ENCODE assay signal across 9 cellular contexts in the genomic region with DNA sequence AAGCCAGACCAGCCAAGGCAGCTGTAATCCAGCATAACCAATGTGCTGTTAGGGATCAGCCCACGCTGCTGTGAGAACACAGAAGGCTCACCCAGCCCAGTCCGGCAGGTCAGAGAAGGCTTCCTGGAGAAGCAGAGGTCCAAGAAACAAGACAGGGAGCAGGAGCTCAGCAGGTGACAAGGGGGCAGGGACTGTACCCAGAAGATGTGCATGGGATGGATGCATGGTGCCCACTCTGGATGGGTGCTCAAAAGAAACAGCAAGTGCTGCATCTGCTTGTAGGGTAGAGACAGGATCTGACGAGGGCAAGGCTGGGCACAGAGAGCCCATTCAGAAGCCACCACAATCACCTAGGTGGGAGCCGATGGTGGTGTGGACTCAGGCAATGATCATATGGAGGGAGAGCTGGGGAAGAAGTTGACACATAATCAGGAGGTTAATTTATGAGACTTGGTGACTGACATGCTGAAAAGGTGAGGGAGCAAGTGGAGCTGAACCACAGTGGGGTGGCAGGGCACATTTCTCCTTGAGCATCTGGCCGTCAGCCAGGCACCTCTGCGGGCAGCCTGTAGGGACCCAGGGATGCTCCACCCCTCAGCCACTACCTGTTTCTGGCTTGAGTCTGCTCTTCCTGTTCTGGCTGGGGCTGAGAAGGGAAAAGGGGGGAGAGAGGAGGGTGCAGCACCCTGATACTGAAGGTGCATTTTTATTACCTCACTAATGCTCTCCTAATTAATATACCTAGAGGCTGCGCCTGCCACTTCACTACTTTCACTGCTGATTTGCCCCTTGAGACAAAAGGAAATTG.
DNase-seq lines count a peak whose midpoint lies in the region; TF ChIP-seq lines count a peak whose summit lies in the region.
"Had no signal": no experiment of that assay in that cellular context is flagged by ENCODE, and none has a peak within 500 bp of the region (broad histone marks: within the 10 kb centered on the region; RNA-seq: fewer than 3 reads in every experiment).

No MANE protein-coding gene starts in this region.

- POLR2A ChIA-PET in MCF 10A (lab: Yijun Ruan, JAX), result no interaction called here

- WGBS in trophoblast cell (ENCODE audit: extremely low coverage, insufficient coverage, insufficient read length), result no CpG with 5 or more reads among the region's 7 CpGs

- no peak overlapping the region for H3K4me2 ChIP-seq in trophoblast cell (ENCODE audit: low read length)

- H3K4me3 Mint-ChIP-seq in MCF 10A (ENCODE audit: unreplicated experiment), result no peak overlapping the region
- H3K4me3 Mint-ChIP-seq: immature natural killer cell had no signal

- H2AK5ac ChIP-seq in trophoblast cell (ENCODE audit: low read length), result no peak overlapping the region

- TF ChIP-seq CTCF in MCF 10A (IDR thresholded peaks at IDR 0.05; ENCODE audit: unreplicated experiment) (no peak), breast epithelium (IDR thresholded peaks at IDR 0.05) (no peak), right atrium auricular region (IDR thresholded peaks at IDR 0.05) (no peak)

- no peaks in the 10 kb centered on the region for H3K79me2 ChIP-seq in trophoblast cell (ENCODE audit: control insufficient read depth, insufficient read depth, low read length, poor library complexity)

- CTCF ChIA-PET in MCF 10A (lab: Yijun Ruan, JAX), result interaction anchor here (0.6 kb wide), 1 partner anchor 1132 kb away, joined by 3 read pairs; no protein-coding TSS in a partner anchor

- peaks cover 10% of the 10 kb centered on the region for H3K4me1 Mint-ChIP-seq in MCF 10A (ENCODE audit: insufficient read depth, unreplicated experiment)

- H3K79me1 ChIP-seq in trophoblast cell (ENCODE audit: low read length), result no peaks in the 10 kb centered on the region

- H3K18ac ChIP-seq in trophoblast cell (ENCODE audit: low read length), result no peak overlapping the region

- no peak overlapping the region for H3K14ac ChIP-seq in trophoblast cell (ENCODE audit: low read length)

- no peak overlapping the region for H3K27ac ChIP-seq in breast epithelium
- H3K27ac ChIP-seq in caudate nucleus (ENCODE audit: low read depth, low read length), result peak overlapping the region; percentile 30
- H3K27ac ChIP-seq in trophoblast cell (ENCODE audit: low read depth, low read length), result no peak overlapping the region
- no peak overlapping the region for H3K27ac ChIP-seq in right atrium auricular region

- no peaks in the 10 kb centered on the region for H3K36me3 ChIP-seq in breast epithelium
- H3K36me3 ChIP-seq in trophoblast cell (ENCODE audit: control insufficient read depth in 1 of 2, insufficient read depth in 2 of 2, low read length in 2 of 2), result no peaks in the 10 kb centered on the region
- H3K36me3 ChIP-seq in right atrium auricular region, result no peaks in the 10 kb centered on the region

- DNase-seq in MCF 10A (ENCODE audit: unreplicated experiment) (peak; percentile 24), breast epithelium (ENCODE audit: low spot score in 2 of 2) (no peak), NCI-H2196 treated with DMSO at 0.1 percent for 48 hours (lab: John Stamatoyannopoulos, UW; ENCODE audit: unreplicated experiment) (peak; percentile 74), caudate nucleus (lab: John Stamatoyannopoulos, UW) (no peak), trophoblast cell (no peak), COLO668 (lab: John Stamatoyannopoulos, UW; ENCODE audit: unreplicated experiment) (no peak), right atrium auricular region (ENCODE audit: low spot score) (no peak), GF-D8 (lab: John Stamatoyannopoulos, UW) (no peak)
- DNase-seq: immature natural killer cell had no signal

- no peaks in the 10 kb centered on the region for H3K36me3 Mint-ChIP-seq in MCF 10A (ENCODE audit: insufficient read depth, unreplicated experiment)
- H3K36me3 Mint-ChIP-seq: immature natural killer cell had no signal

- H3K27me3 Mint-ChIP-seq in MCF 10A (ENCODE audit: insufficient read depth, unreplicated experiment), result no peaks in the 10 kb centered on the region

- H2BK120ac ChIP-seq in trophoblast cell (ENCODE audit: insufficient read depth, low read length, poor library complexity), result no peak overlapping the region

- no peak overlapping the region for H4K8ac ChIP-seq in trophoblast cell (ENCODE audit: low read depth, low read length)

- H3K9me3 Mint-ChIP-seq in MCF 10A (ENCODE audit: unreplicated experiment), result no peaks in the 10 kb centered on the region
- H3K9me3 Mint-ChIP-seq: immature natural killer cell had no signal

- no peak overlapping the region for H3K4ac ChIP-seq in trophoblast cell (ENCODE audit: low read depth, low read length)

- H3K27me3 ChIP-seq in breast epithelium (no peaks in the 10 kb centered on the region), trophoblast cell (ENCODE audit: insufficient read depth, low read length) (no peaks in the 10 kb centered on the region), right atrium auricular region (no peaks in the 10 kb centered on the region)

- H3K23ac ChIP-seq in trophoblast cell (ENCODE audit: low read length), result no peak overlapping the region

- TF ChIP-seq POLR2A in breast epithelium (IDR thresholded peaks at IDR 0.05), result no peak

- intact Hi-C loops in MCF 10A (cut with micrococcal nuclease), result no loop called here
- intact Hi-C loops in breast epithelium (cut with DNase I; ENCODE audit: low total_unique reads), result no loop called here

- no peak overlapping the region for H2AFZ ChIP-seq in trophoblast cell (ENCODE audit: insufficient read depth, low read length, poor library complexity)

- no peak overlapping the region for H4K91ac ChIP-seq in trophoblast cell (ENCODE audit: low read depth, low read length)

- H4K12ac ChIP-seq in trophoblast cell (ENCODE audit: low read depth, low read length), result no peak overlapping the region

- no peak overlapping the region for H3K4me3 ChIP-seq in breast epithelium
- no peak overlapping the region for H3K4me3 ChIP-seq in trophoblast cell (ENCODE audit: low read depth, low read length)
- H3K4me3 ChIP-seq in right atrium auricular region, result no peak overlapping the region

- no peak overlapping the region for H3K9ac ChIP-seq in trophoblast cell (ENCODE audit: low read length)

- H2BK5ac ChIP-seq in trophoblast cell (ENCODE audit: low read depth, low read length, poor library complexity), result no peak overlapping the region

- no peak overlapping the region for H2BK12ac ChIP-seq in trophoblast cell (ENCODE audit: low read length)

- no peaks in the 10 kb centered on the region for H3K4me1 ChIP-seq in breast epithelium
- peaks cover 2 to 8% of the 10 kb centered on the region in 2 experiments for H3K4me1 ChIP-seq in trophoblast cell (ENCODE audit: control insufficient read depth in 1 of 2, insufficient read depth in 2 of 2, low read length in 2 of 2)
- H3K4me1 ChIP-seq in right atrium auricular region, result no peaks in the 10 kb centered on the region

- no peak overlapping the region for H3K27ac Mint-ChIP-seq in MCF 10A (ENCODE audit: low read depth, unreplicated experiment)

- H3K9me3 ChIP-seq in breast epithelium, result no peaks in the 10 kb centered on the region
- H3K9me3 ChIP-seq in trophoblast cell (ENCODE audit: insufficient read depth, low read depth, low read length), result no peaks in the 10 kb centered on the region
- no peaks in the 10 kb centered on the region for H3K9me3 ChIP-seq in right atrium auricular region

- no TSS peak for BruUV-seq in MCF 10A (replicated peaks; lab: Mats Ljungman, UMichigan)

Comparison
In these comparisons a context has a peak if more than half of its experiments do, and no peak if none do; other contexts are left out.
1. DNase-seq: peak in MCF 10A (single experiment) and NCI-H2196 treated with DMSO at 0.1 percent for 48 hours (single experiment); none in breast epithelium (0 of 2), caudate nucleus (0 of 61), trophoblast cell (0 of 2), COLO668 (single experiment), right atrium auricular region (single experiment) and GF-D8 (single experiment).